Comparison of ENCODE assay signal across 27 cellular contexts in the genomic region with DNA sequence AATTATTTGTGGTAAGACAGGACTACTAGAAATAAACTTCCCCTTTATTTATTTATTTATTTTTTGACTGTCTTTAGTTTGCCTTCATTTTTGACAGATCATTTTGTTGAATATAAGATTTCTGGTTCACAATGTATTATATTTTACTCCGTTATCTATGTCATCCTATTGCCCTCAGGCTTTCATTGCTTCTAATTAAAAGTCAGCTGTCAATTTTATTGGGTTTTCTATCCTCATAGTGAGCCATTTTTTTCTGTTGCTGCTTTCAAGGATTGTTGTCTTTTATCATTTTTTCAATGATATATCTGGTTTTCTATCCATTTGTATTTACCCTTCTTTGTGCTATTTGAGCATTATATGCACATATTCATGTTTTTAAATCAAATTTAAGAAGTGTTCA.
DNase-seq lines count a peak whose midpoint lies in the region; ATAC-seq, FAIRE-seq and TF ChIP-seq lines count a peak whose summit lies in the region.
"Had no signal": no experiment of that assay in that cellular context is flagged by ENCODE, and none has a peak within 500 bp of the region (broad histone marks: within the 10 kb centered on the region; RNA-seq: fewer than 3 reads in every experiment).

No MANE protein-coding gene starts in this region.

- no peaks in the 10 kb centered on the region for H4K20me1 ChIP-seq in HepG2 (ENCODE audit: insufficient read depth, low read length)
- H4K20me1 ChIP-seq: BLaER1 had no signal

- no peak overlapping the region for H3K23ac ChIP-seq in mesendoderm (ENCODE audit: low read length)

- intact Hi-C loops in HepG2 (cut with micrococcal nuclease; ENCODE audit: unreplicated experiment): no loop called here
- intact Hi-C loops in right lobe of liver (cut with DNase I): no loop called here
- intact Hi-C loops in MCF 10A (cut with micrococcal nuclease): no loop called here

- no peak overlapping the region for H2AK5ac ChIP-seq in mesendoderm (ENCODE audit: low read length)

- H3K79me2 ChIP-seq in HepG2 (ENCODE audit: insufficient read depth, low read length): no peaks in the 10 kb centered on the region
- H3K79me2 ChIP-seq in mesendoderm (ENCODE audit: control insufficient read depth, insufficient read depth, low read length): no peaks in the 10 kb centered on the region

- no peak overlapping the region for H2BK15ac ChIP-seq in mesendoderm (replicated peaks; ENCODE audit: low read depth)

- no peak overlapping the region for H3K18ac ChIP-seq in mesendoderm (ENCODE audit: low read length)

- FAIRE-seq in HepG2 (lab: Jason Lieb, UNC): no peak
- FAIRE-seq: A204.1, GM12878, GM12892, GM18507 had no signal

- no peak overlapping the region for H3K4me3 Mint-ChIP-seq in MCF 10A (ENCODE audit: unreplicated experiment)
- H3K4me3 Mint-ChIP-seq: CD14-positive monocyte; CD4-positive, alpha-beta memory T cell; CD4-positive, CD25-positive, alpha-beta regulatory T cell; CD8-positive, alpha-beta memory T cell had no signal

- no peaks in the 10 kb centered on the region for H3K36me3 ChIP-seq in HepG2 (replicated peaks in 1 of 2; ENCODE audit: control insufficient read depth in 1 of 2, insufficient read depth in 2 of 2, low read length in 2 of 2)
- no peaks in the 10 kb centered on the region for H3K36me3 ChIP-seq in right lobe of liver
- no peaks in the 10 kb centered on the region for H3K36me3 ChIP-seq in mesendoderm (ENCODE audit: control insufficient read depth, insufficient read depth, low read length)
- no peaks in the 10 kb centered on the region for H3K36me3 ChIP-seq in upper lobe of left lung
- H3K36me3 ChIP-seq: BE2C, BLaER1 had no signal

- CTCF ChIA-PET in HepG2 (lab: Yijun Ruan, JAX; ENCODE audit: low intra/inter-chr PET ratio, low total read pairs): no interaction called here
- CTCF ChIA-PET in MCF 10A (lab: Yijun Ruan, JAX): no interaction called here

- H3K56ac ChIP-seq in mesendoderm (ENCODE audit: low read length): no peak overlapping the region

- H3K4me1 ChIP-seq in HepG2 (ENCODE audit: insufficient read depth, low read length) (no peaks in the 10 kb centered on the region), right lobe of liver (peaks cover 0 to 9% (median 0%) of the 10 kb centered on the region in 4 donors), mesendoderm (ENCODE audit: control insufficient read depth, low read depth, low read length) (no peaks in the 10 kb centered on the region), upper lobe of left lung (no peaks in the 10 kb centered on the region)
- H3K4me1 ChIP-seq: BE2C, BLaER1 had no signal

- no peak for TF ChIP-seq POLR2A in HepG2 (IDR thresholded peaks at IDR 0.05; ENCODE audit: insufficient read depth in 1 of 2, low read depth in 2 of 2, low read length in 2 of 2)
- TF ChIP-seq POLR2A in right lobe of liver (IDR thresholded peaks at IDR 0.05): no peak
- no peak for TF ChIP-seq POLR2A in upper lobe of left lung (IDR thresholded peaks at IDR 0.05)

- no peak for TF ChIP-seq CTCF in HepG2 (CRISPR knock-in tag; IDR thresholded peaks at IDR 0.05)
- no peak for TF ChIP-seq CTCF in right lobe of liver (IDR thresholded peaks at IDR 0.05)
- TF ChIP-seq CTCF in upper lobe of left lung (IDR thresholded peaks at IDR 0.05): no peak
- TF ChIP-seq CTCF in MCF 10A (IDR thresholded peaks at IDR 0.05; ENCODE audit: unreplicated experiment): no peak

- H3K27ac Mint-ChIP-seq in MCF 10A (ENCODE audit: low read depth, unreplicated experiment): no peak overlapping the region
- H3K27ac Mint-ChIP-seq: CD14-positive monocyte; CD4-positive, alpha-beta memory T cell; CD4-positive, CD25-positive, alpha-beta regulatory T cell; CD8-positive, alpha-beta memory T cell had no signal

- no peaks in the 10 kb centered on the region for H3K79me1 ChIP-seq in mesendoderm (ENCODE audit: low read length)

- no peak for TF ChIP-seq RAD21 in HepG2 (CRISPR knock-in tag; IDR thresholded peaks at IDR 0.05)

- DNase-seq in DMS79 treated with DMSO at 0.1 percent for 48 hours (lab: John Stamatoyannopoulos, UW) (peak; percentile 10), DMS79 (lab: John Stamatoyannopoulos, UW) (no peak), HepG2 (ENCODE audit: low spot score) (no peak), right lobe of liver (no peak), OCI-M1 (lab: John Stamatoyannopoulos, UW) (peak; percentile 5), mesendoderm (peak; percentile 3), upper lobe of left lung (no peak), MCF 10A (ENCODE audit: unreplicated experiment) (no peak)
- DNase-seq: 8988T; ACHN; BE2C; C1 segment of cervical spinal cord; CD4-positive, alpha-beta memory T cell; CD4-positive, CD25-positive, alpha-beta regulatory T cell; CD8-positive, alpha-beta memory T cell; COR-L47; DMS 273 treated with DMSO at 0.1 percent for 48 hours; DMS53; DND-41; EL; GDM1 had no signal

- H4K5ac ChIP-seq in mesendoderm (ENCODE audit: low read length): no peak overlapping the region

- BruUV-seq in HepG2 (replicated peaks; lab: Mats Ljungman, UMichigan) (no TSS peak), MCF 10A (replicated peaks; lab: Mats Ljungman, UMichigan) (no TSS peak)

- H3K36me3 Mint-ChIP-seq in MCF 10A (ENCODE audit: insufficient read depth, unreplicated experiment): no peaks in the 10 kb centered on the region
- H3K36me3 Mint-ChIP-seq: CD14-positive monocyte; CD4-positive, alpha-beta memory T cell; CD4-positive, CD25-positive, alpha-beta regulatory T cell; CD8-positive, alpha-beta memory T cell had no signal

- no peaks in the 10 kb centered on the region for H3K4me1 Mint-ChIP-seq in MCF 10A (ENCODE audit: insufficient read depth, unreplicated experiment)
- H3K4me1 Mint-ChIP-seq: CD14-positive monocyte; CD4-positive, alpha-beta memory T cell; CD4-positive, CD25-positive, alpha-beta regulatory T cell; CD8-positive, alpha-beta memory T cell had no signal

- no peak overlapping the region for H3K27ac ChIP-seq in HepG2 (ENCODE audit: extremely low read length, insufficient read depth, low read length)
- H3K27ac ChIP-seq in right lobe of liver: no peak overlapping the region
- no peak overlapping the region for H3K27ac ChIP-seq in mesendoderm (ENCODE audit: low read depth, low read length)
- H3K27ac ChIP-seq in upper lobe of left lung: no peak overlapping the region
- H3K27ac ChIP-seq: BLaER1 had no signal

- TF ChIP-seq EP300 in HepG2 (IDR thresholded peaks at IDR 0.05; ENCODE audit: low read depth in 2 of 2, low read length in 2 of 2): no peak
- TF ChIP-seq EP300 in HepG2 (CRISPR knock-in tag; IDR thresholded peaks at IDR 0.05; ENCODE audit: borderline replicate concordance): no peak
- TF ChIP-seq EP300 in upper lobe of left lung (IDR thresholded peaks at IDR 0.05): no peak

- H3K9me3 ChIP-seq in HepG2 (ENCODE audit: low read length) (peaks cover 65% of the 10 kb centered on the region), right lobe of liver (no peaks in the 10 kb centered on the region), upper lobe of left lung (peaks cover 0 to 14% (median 4%) of the 10 kb centered on the region in 4 donors)
- H3K9me3 ChIP-seq: BE2C had no signal

- ATAC-seq in HepG2: no peak
- no peak for ATAC-seq in right lobe of liver
- no peak for ATAC-seq in upper lobe of left lung (ENCODE audit: low FRiP score in 2 of 2)
- ATAC-seq: GM12878 had no signal

- no peak overlapping the region for H3K9ac ChIP-seq in HepG2 (ENCODE audit: insufficient read depth, low read depth, low read length)
- no peak overlapping the region for H3K9ac ChIP-seq in mesendoderm (ENCODE audit: low read length)
- H3K9ac ChIP-seq: BLaER1 had no signal

- in situ Hi-C loops in HepG2 (cut with HindIII; ENCODE audit: extremely low pct_ligation_motif_present, low pct_unique_long_range_greater_than_20kb): no loop called here

- H3K4me2 ChIP-seq in HepG2 (ENCODE audit: low read depth, low read length) (no peak overlapping the region), mesendoderm (ENCODE audit: low read length) (no peak overlapping the region)
- H3K4me2 ChIP-seq: BLaER1 had no signal

- H3K27me3 Mint-ChIP-seq in MCF 10A (ENCODE audit: insufficient read depth, unreplicated experiment): no peaks in the 10 kb centered on the region
- H3K27me3 Mint-ChIP-seq: CD4-positive, alpha-beta memory T cell; CD4-positive, CD25-positive, alpha-beta regulatory T cell; CD8-positive, alpha-beta memory T cell had no signal

- no peak overlapping the region for H3K4ac ChIP-seq in mesendoderm (ENCODE audit: low read depth, low read length)

- no peak overlapping the region for H3K4me3 ChIP-seq in HepG2 (replicated peaks in 1 of 3; ENCODE audit: insufficient read depth in 1 of 3, low read depth in 2 of 3, low read length in 3 of 3)
- H3K4me3 ChIP-seq in right lobe of liver: no peak overlapping the region
- no peak overlapping the region for H3K4me3 ChIP-seq in mesendoderm (ENCODE audit: low read length)
- H3K4me3 ChIP-seq in upper lobe of left lung: no peak overlapping the region
- H3K4me3 ChIP-seq: BLaER1, GM12878 had no signal

- H3K27me3 ChIP-seq in HepG2 (ENCODE audit: control insufficient read depth in 1 of 2, insufficient read depth in 2 of 2, low read length in 2 of 2) (no peaks in the 10 kb centered on the region), right lobe of liver (no peaks in the 10 kb centered on the region), mesendoderm (ENCODE audit: insufficient read depth, low read length, poor library complexity) (no peaks in the 10 kb centered on the region), upper lobe of left lung (no peaks in the 10 kb centered on the region)
- H3K27me3 ChIP-seq: BE2C, BLaER1 had no signal

- 35% methylated on average over 1 of the region's 1 CpG for WGBS in HepG2 (ENCODE audit: low lambda C conversion rate)
- no CpG with 5 or more reads among the region's 1 CpG for WGBS in right lobe of liver (ENCODE audit: insufficient coverage, low coverage, low lambda C conversion rate, missing lambda C conversion rate)
- no CpG with 5 or more reads among the region's 1 CpG for WGBS in mesendoderm (ENCODE audit: extremely low coverage, insufficient coverage, low lambda C conversion rate)
- WGBS in upper lobe of left lung, 2 donors: 85 to 86% methylated on average over 1 of the region's 1 CpG

- H4K8ac ChIP-seq in mesendoderm (ENCODE audit: low read depth, low read length): no peak overlapping the region

- H2BK120ac ChIP-seq in mesendoderm (ENCODE audit: low read depth, low read length): no peak overlapping the region

- H2AFZ ChIP-seq in HepG2 (ENCODE audit: low read length): no peak overlapping the region

- POLR2A ChIA-PET in HepG2 (lab: Yijun Ruan, JAX) (no interaction called here), MCF 10A (lab: Yijun Ruan, JAX) (no interaction called here)

- H3K9me3 Mint-ChIP-seq in MCF 10A (ENCODE audit: unreplicated experiment): peaks cover 17% of the 10 kb centered on the region

- H2BK5ac ChIP-seq in mesendoderm (ENCODE audit: low read length): no peak overlapping the region

TF ChIP-seq in HepG2, 621 proteins besides CTCF, POLR2A, EP300 and RAD21:
- TF ChIP-seq ZNF317 (CRISPR knock-in tag; IDR thresholded peaks at IDR 0.05) (peak; percentile 67; the same call in 1 of the 2 replicates), ZNF563 (CRISPR knock-in tag; IDR thresholded peaks at IDR 0.05) (no peak)

Comparison
In these comparisons a context has a peak if more than half of its experiments do, and no peak if none do; other contexts are left out.
1. DNase-seq: peak in DMS79 treated with DMSO at 0.1 percent for 48 hours (single experiment), OCI-M1 (single experiment) and mesendoderm (single experiment); none in DMS79 (single experiment), HepG2 (single experiment), right lobe of liver (0 of 3), upper lobe of left lung (0 of 2) and MCF 10A (single experiment).